In the genomic region with DNA sequence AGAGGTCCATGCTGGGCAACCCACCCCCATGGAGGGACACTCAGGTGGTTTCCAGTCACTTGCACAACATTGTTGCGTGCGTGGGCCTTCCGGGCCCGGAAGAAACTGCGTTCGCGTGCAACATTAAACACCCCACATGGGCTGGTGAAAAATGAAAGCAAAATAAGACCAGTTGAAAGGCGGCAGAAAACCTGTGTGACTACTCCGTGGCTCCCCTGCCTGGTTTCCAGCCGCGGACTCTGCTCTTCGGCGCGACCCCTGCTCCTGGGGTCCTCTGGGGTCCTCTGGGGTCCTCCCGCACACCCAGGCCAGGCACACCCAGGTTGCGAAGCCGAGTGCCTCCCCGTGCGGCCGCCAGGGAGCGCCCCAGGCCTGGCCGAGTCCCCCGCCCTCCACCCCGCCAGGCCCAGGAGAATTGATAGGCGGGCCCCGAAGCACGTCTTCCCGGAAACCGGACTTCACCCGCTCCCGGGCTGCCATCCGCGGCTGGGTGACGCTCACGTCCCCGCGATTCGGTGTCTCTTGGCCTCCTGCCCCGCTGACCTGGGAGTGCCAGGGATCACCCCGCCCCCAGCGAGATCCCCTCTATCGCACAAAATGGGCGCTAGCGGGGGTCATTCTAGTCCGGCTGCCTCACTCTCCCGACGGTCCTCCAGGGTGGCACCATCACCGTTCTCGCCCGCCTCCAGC, we compare ENCODE assay signal across 8 cellular contexts. TPM values are rescaled to one million over a fixed set of nuclear protein-coding genes. Genes with fewer than 3 reads are reported as not detected.
DNase-seq lines count a peak whose midpoint lies in the region; ATAC-seq, FAIRE-seq and TF ChIP-seq lines count a peak whose summit lies in the region.

No MANE protein-coding gene starts in this region.

- peaks cover 10% of the 10 kb centered on the region; the same call in 1 of the 2 replicates for H3K9me3 ChIP-seq in AG04450 (ENCODE audit: control insufficient read depth, insufficient read depth, low read length)
- no peaks in the 10 kb centered on the region for H3K9me3 ChIP-seq in kidney (ENCODE audit: control insufficient read depth in 1 of 2, low read length in 2 of 2)

- no peaks in the 10 kb centered on the region for H3K27me3 Mint-ChIP-seq in T-cell

- peak overlapping the region; percentile 82 to 95 (median 83) for H3K4me3 Mint-ChIP-seq in T-cell

- H3K4me1 Mint-ChIP-seq in T-cell = peaks cover 33 to 41% (median 38%) of the 10 kb centered on the region in 3 donors

- H3K27ac ChIP-seq in AG04450 (ENCODE audit: low read depth, low read length) (no peak overlapping the region), kidney (ENCODE audit: low read depth in 2 of 2, low read length in 2 of 2) (no peak overlapping the region)

- intact Hi-C loops in kidney (cut with DNase I) = no loop called here

- H3K27ac Mint-ChIP-seq in T-cell = peak overlapping the region; percentile 97 to 98

- H3K4me1 ChIP-seq in kidney (ENCODE audit: control insufficient read depth in 1 of 2, insufficient read depth in 1 of 2, low read depth in 1 of 2, low read length in 2 of 2) = no peaks in the 10 kb centered on the region

- TF ChIP-seq CTCF in AG04450 (IDR thresholded peaks at IDR 0.05; ENCODE audit: low read depth, low read length) (peak; percentile 33), kidney (IDR thresholded peaks at IDR 0.05; ENCODE audit: borderline replicate concordance, extremely low read depth, insufficient read depth) (no peak)

- H3K27me3 ChIP-seq in AG04450 (ENCODE audit: control insufficient read depth, insufficient read depth, low read length) = peaks cover 8% of the 10 kb centered on the region

- DNase-seq in AG04450 (ENCODE audit: low read depth, low spot score) (no peak), T-cell (peak; percentile 52 to 80 (median 69)), astrocyte of the hippocampus (ENCODE audit: low read depth, low spot score) (peak; percentile 41), kidney (peak; percentile 91), dedifferentiated amniotic fluid mesenchymal stem cell (ENCODE audit: extremely low spot score) (no peak)
- peak; percentile 31 to 59 (median 54) for DNase-seq in stimulated activated CD4-positive, alpha-beta T cell treated with anti-CD3 and anti-CD28 coated beads, TNF-alpha, amount 100 ng/mL, for 1 hour (ENCODE audit: low read depth in 3 of 3, low spot score in 1 of 3)

- no peaks in the 10 kb centered on the region for H3K36me3 Mint-ChIP-seq in T-cell

- CTCF ChIA-PET in AG04450 (lab: Charles Lee) = interaction anchor here (0.6 to 1.4 kb wide), 3 partner anchors 14 to 127 kb away, joined by 4 to 5 read pairs (median 4); no protein-coding TSS in a partner anchor
- CTCF ChIA-PET in T-cell (lab: Charles Lee) = interaction anchor here in 1 of 2 donors (0.6 to 1.5 kb wide), 3 partner anchors 30 to 86 kb away, joined by 3 to 6 read pairs (median 4); no protein-coding TSS in a partner anchor

- no peaks in the 10 kb centered on the region for H3K9me3 Mint-ChIP-seq in T-cell

- H3K4me3 ChIP-seq in AG04450 (ENCODE audit: low read depth, low read length) = peak overlapping the region; percentile 17; the same call in 1 of the 2 replicates
- H3K4me3 ChIP-seq in kidney (ENCODE audit: low read length in 2 of 2) = peak overlapping the region; percentile 48 to 63

- H3K9ac ChIP-seq in kidney (ENCODE audit: low read length in 2 of 2) = peak overlapping the region in 1 of 2 donors; percentile 17

- ATAC-seq in GM19025 (IDR thresholded peaks at IDR 0.05; ENCODE audit: low read depth, unreplicated experiment) = peak; percentile 79
- ATAC-seq in HG03432 (IDR thresholded peaks at IDR 0.05; ENCODE audit: unreplicated experiment) = peak; percentile 83
- peak; percentile 83 to 88 (median 86) for ATAC-seq in T-cell (replicated peaks in 1 of 4)

- H3K36me3 ChIP-seq in kidney (ENCODE audit: control insufficient read depth in 1 of 2, insufficient read depth in 2 of 2, low read length in 2 of 2) = no peaks in the 10 kb centered on the region

- FAIRE-seq in kidney (lab: Jason Lieb, UNC) = no peak

- POLR2A ChIA-PET in AG04450 (lab: Yijun Ruan, JAX) (no interaction called here), T-cell (lab: Charles Lee) (no interaction called here)

RNA-seq across cellular contexts. Expression of a gene that starts 1.9 kb away (rescaled TPM):
- not detected in 2 replicates for polyA plus RNA-seq in AG04450 (2011; rRNA removed)
- 0.04 TPM in 1 of 2 replicates, not detected in the other for polyA minus RNA-seq in AG04450 (2011; rRNA and poly(A)+ RNA removed)
- under 1 TPM; 0.12 to 0.26 (median 0.23) TPM for total RNA-seq in T-cell
- total RNA-seq in kidney = 0.09 TPM
- not detected for polyA plus RNA-seq in kidney (ENCODE audit: insufficient read depth, low read depth, low replicate concordance)

Comparison
In these comparisons a context has a peak if more than half of its experiments do, and no peak if none do; other contexts are left out.
1. DNase-seq: peak in T-cell (34 of 34), astrocyte of the hippocampus (single experiment), kidney (single experiment) and stimulated activated CD4-positive, alpha-beta T cell treated with anti-CD3 and anti-CD28 coated beads, TNF-alpha, amount 100 ng/mL, for 1 hour (3 of 3); none in AG04450 (single experiment) and dedifferentiated amniotic fluid mesenchymal stem cell (single experiment).
2. Peak in every context shown above with its lines, with median percentiles within 50 percentile points of each other: ATAC-seq.